ENCODE assay signal across 15 cellular contexts in genomic region chr6:28682542-28682941, GRCh38.
DNase-seq lines count a peak whose midpoint lies in the region; ATAC-seq and TF ChIP-seq lines count a peak whose summit lies in the region.
"Had no signal": no experiment of that assay in that cellular context is flagged by ENCODE, and none has a peak within 500 bp of the region (broad histone marks: within the 10 kb centered on the region; RNA-seq: fewer than 3 reads in every experiment).

No MANE protein-coding gene starts in this region.

- peak overlapping the region; percentile 46 for H3K27ac Mint-ChIP-seq in activated T-helper 17 cell treated with anti-CD3 and anti-CD28 coated beads, Interleukin-2, amount 50 U/mL, for 72 hours

- no peaks in the 10 kb centered on the region for H3F3A ChIP-seq in smooth muscle cell (ENCODE audit: low read depth)

- TF ChIP-seq CTCF in OCI-LY3 (IDR thresholded peaks at IDR 0.05; ENCODE audit: low read depth, low read length) (no peak), smooth muscle cell (IDR thresholded peaks at IDR 0.05; ENCODE audit: borderline replicate concordance, insufficient read depth, poor library complexity, severe bottlenecking) (no peak)

- no peaks in the 10 kb centered on the region for H3K27me3 ChIP-seq in OCI-LY3 (ENCODE audit: low read depth, low read length)
- H3K27me3 ChIP-seq in smooth muscle cell (ENCODE audit: low read depth), result no peaks in the 10 kb centered on the region

- no peaks in the 10 kb centered on the region for H3K9me3 Mint-ChIP-seq in activated T-helper 17 cell treated with anti-CD3 and anti-CD28 coated beads, Interleukin-2, amount 50 U/mL, for 72 hours

- peak overlapping the region; percentile 45 for H3K4me3 Mint-ChIP-seq in activated T-helper 17 cell treated with anti-CD3 and anti-CD28 coated beads, Interleukin-2, amount 50 U/mL, for 72 hours

- H3K27ac ChIP-seq in OCI-LY3 (ENCODE audit: low read length) (no peak overlapping the region), smooth muscle cell (ENCODE audit: low read depth) (no peak overlapping the region)

- peaks cover 9% of the 10 kb centered on the region for H3K4me1 Mint-ChIP-seq in activated T-helper 17 cell treated with anti-CD3 and anti-CD28 coated beads, Interleukin-2, amount 50 U/mL, for 72 hours

- intact Hi-C loops in sciatic nerve (cut with DNase I), result no loop called here

- no peaks in the 10 kb centered on the region for H3K36me3 Mint-ChIP-seq in activated T-helper 17 cell treated with anti-CD3 and anti-CD28 coated beads, Interleukin-2, amount 50 U/mL, for 72 hours (ENCODE audit: low read depth)

- H2AFZ ChIP-seq in OCI-LY3 (ENCODE audit: low read depth, low read length) (no peak overlapping the region), smooth muscle cell (ENCODE audit: low read depth) (no peak overlapping the region)

- H4K20me1 ChIP-seq in OCI-LY3 (ENCODE audit: insufficient read depth, low read length), result no peaks in the 10 kb centered on the region
- no peaks in the 10 kb centered on the region for H4K20me1 ChIP-seq in smooth muscle cell (ENCODE audit: low read depth)

- H3K9ac ChIP-seq in OCI-LY3 (ENCODE audit: low read length) (no peak overlapping the region), smooth muscle cell (ENCODE audit: low read depth) (no peak overlapping the region)

- ATAC-seq in activated T-helper 17 cell treated with anti-CD3 and anti-CD28 coated beads, Interleukin-2, amount 50 U/mL, for 72 hours (replicated peaks), result no peak
- no peak for ATAC-seq in GM21619 (IDR thresholded peaks at IDR 0.05; ENCODE audit: unreplicated experiment)
- no peak for ATAC-seq in sciatic nerve

- H3K4me3 ChIP-seq in OCI-LY3 (ENCODE audit: low read length) (peak overlapping the region; percentile 75), smooth muscle cell (peak overlapping the region; percentile 28)

- peaks cover 6% of the 10 kb centered on the region; the same call in 1 of the 2 replicates for H3K4me1 ChIP-seq in OCI-LY3 (ENCODE audit: low read length)
- H3K4me1 ChIP-seq in smooth muscle cell (ENCODE audit: low read depth), result no peaks in the 10 kb centered on the region

- WGBS in smooth muscle cell (ENCODE audit: low lambda C conversion rate), result 37% methylated on average over 3 of the region's 3 CpGs

- H3K27me3 Mint-ChIP-seq in activated T-helper 17 cell treated with anti-CD3 and anti-CD28 coated beads, Interleukin-2, amount 50 U/mL, for 72 hours, result peaks cover 43% of the 10 kb centered on the region

- H3K79me2 ChIP-seq in OCI-LY3 (ENCODE audit: low read length) (no peaks in the 10 kb centered on the region), smooth muscle cell (ENCODE audit: low read depth) (no peaks in the 10 kb centered on the region)

- DNase-seq in NCI-H82 (lab: John Stamatoyannopoulos, UW), result peak; percentile 36
- no peak for DNase-seq in NCI-H82 treated with DMSO at 0.1 percent for 48 hours (lab: John Stamatoyannopoulos, UW; ENCODE audit: unreplicated experiment)
- DNase-seq in smooth muscle cell (lab: John Stamatoyannopoulos, UW; ENCODE audit: unreplicated experiment), result no peak
- no peak for DNase-seq in sciatic nerve (ENCODE audit: low spot score)
- DNase-seq in NCI-H2227 treated with DMSO at 0.1 percent for 48 hours (lab: John Stamatoyannopoulos, UW), result no peak
- DNase-seq: DMS53, HCEC 1CT, NCI-H1048, NCI-H1436 treated with DMSO at 0.1 percent for 48 hours, NCI-H2081, NCI-H510A treated with DMSO at 0.1 percent for 48 hours, SIG-M5 had no signal

- H3K9me3 ChIP-seq in OCI-LY3 (ENCODE audit: insufficient read depth, low read length) (no peaks in the 10 kb centered on the region), smooth muscle cell (replicated peaks; ENCODE audit: low read depth) (no peaks in the 10 kb centered on the region)

- H3K36me3 ChIP-seq in OCI-LY3 (replicated peaks; ENCODE audit: low read depth, low read length) (no peaks in the 10 kb centered on the region), smooth muscle cell (ENCODE audit: low read depth) (no peaks in the 10 kb centered on the region)

- peak overlapping the region; percentile 78 for H3K4me2 ChIP-seq in OCI-LY3 (ENCODE audit: low read length)
- no peak overlapping the region for H3K4me2 ChIP-seq in smooth muscle cell
